In the genomic region with DNA sequence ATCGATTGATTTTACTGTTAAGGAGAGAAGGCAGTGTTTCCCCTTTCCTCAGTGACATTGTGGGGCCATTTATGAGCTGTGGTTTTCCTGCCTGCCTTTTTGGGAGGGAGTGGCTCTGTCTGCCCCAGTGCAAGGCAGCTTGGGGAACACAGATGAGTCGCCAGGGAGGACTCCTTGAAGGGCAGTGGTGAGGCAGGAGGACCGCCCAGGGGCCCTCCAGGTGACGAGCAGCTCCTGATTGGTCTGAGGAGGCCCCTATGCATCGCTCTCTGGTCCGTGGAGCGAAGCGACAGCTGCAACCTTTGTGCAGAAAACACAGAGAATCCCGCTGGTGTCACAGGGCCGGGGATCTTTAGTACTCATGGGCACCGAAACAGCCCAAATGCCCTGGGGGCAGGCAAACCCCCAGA, we compare ENCODE assay signal across 11 cellular contexts.
DNase-seq lines count a peak whose midpoint lies in the region; ATAC-seq and TF ChIP-seq lines count a peak whose summit lies in the region.
"Had no signal": no experiment of that assay in that cellular context is flagged by ENCODE, and none has a peak within 500 bp of the region (broad histone marks: within the 10 kb centered on the region; RNA-seq: fewer than 3 reads in every experiment).

No MANE protein-coding gene starts in this region.

- peak overlapping the region; percentile 87 to 93 for H3K27ac ChIP-seq in thoracic aorta
- H3K27ac ChIP-seq: C4-2B, KMS-11, skin epidermis had no signal

- H3K4me3 ChIP-seq in thoracic aorta: no peak overlapping the region
- H3K4me3 ChIP-seq: skin epidermis had no signal

- H3K36me3 Mint-ChIP-seq in activated naive CD4-positive, alpha-beta T cell treated with anti-CD3 and anti-CD28 coated beads, Interleukin-2, amount 50 U/mL, for 24 hours: no peaks in the 10 kb centered on the region
- no peaks in the 10 kb centered on the region for H3K36me3 Mint-ChIP-seq in activated naive CD4-positive, alpha-beta T cell treated with anti-CD3 and anti-CD28 coated beads for 36 hours (ENCODE audit: low read depth)

- H3K9me3 Mint-ChIP-seq in activated naive CD4-positive, alpha-beta T cell treated with anti-CD3 and anti-CD28 coated beads, Interleukin-2, amount 50 U/mL, for 24 hours: no peaks in the 10 kb centered on the region
- no peaks in the 10 kb centered on the region for H3K9me3 Mint-ChIP-seq in activated naive CD4-positive, alpha-beta T cell treated with anti-CD3 and anti-CD28 coated beads for 36 hours

- no peaks in the 10 kb centered on the region for H3K9me3 ChIP-seq in thoracic aorta

- H3K4me1 ChIP-seq in thoracic aorta (ENCODE audit: control insufficient read depth in 1 of 2, low read depth in 2 of 2): peaks cover 37 to 87% of the 10 kb centered on the region in 2 donors

- H3K27me3 ChIP-seq in thoracic aorta (replicated peaks; ENCODE audit: insufficient read depth): no peaks in the 10 kb centered on the region

- H3K4me3 Mint-ChIP-seq in activated naive CD4-positive, alpha-beta T cell treated with anti-CD3 and anti-CD28 coated beads, Interleukin-2, amount 50 U/mL, for 24 hours: peak overlapping the region; percentile 2
- H3K4me3 Mint-ChIP-seq in activated naive CD4-positive, alpha-beta T cell treated with anti-CD3 and anti-CD28 coated beads for 36 hours: no peak overlapping the region

- peaks cover 60% of the 10 kb centered on the region for H3K4me1 Mint-ChIP-seq in activated naive CD4-positive, alpha-beta T cell treated with anti-CD3 and anti-CD28 coated beads, Interleukin-2, amount 50 U/mL, for 24 hours
- peaks cover 52% of the 10 kb centered on the region for H3K4me1 Mint-ChIP-seq in activated naive CD4-positive, alpha-beta T cell treated with anti-CD3 and anti-CD28 coated beads for 36 hours (ENCODE audit: low read depth)

- no peak for DNase-seq in activated naive CD4-positive, alpha-beta T cell treated with anti-CD3 and anti-CD28 coated beads for 36 hours
- DNase-seq in UCSD-AML1 (lab: John Stamatoyannopoulos, UW; ENCODE audit: unreplicated experiment) (peak; percentile 53), thoracic aorta (ENCODE audit: low spot score) (no peak), Ammon's horn (ENCODE audit: low spot score) (no peak), SW 1271 (lab: John Stamatoyannopoulos, UW) (no peak), NCI-H446 treated with DMSO at 0.1 percent for 48 hours (lab: John Stamatoyannopoulos, UW) (no peak)

- CTCF ChIA-PET in activated naive CD4-positive, alpha-beta T cell treated with anti-CD3 and anti-CD28 coated beads for 36 hours (lab: Charles Lee): interaction anchor here (0.6 to 1.3 kb wide), 7 partner anchors 10 to 566 kb away, joined by 3 to 5 read pairs (median 3); no protein-coding TSS in a partner anchor

- no peaks in the 10 kb centered on the region for H3K27me3 Mint-ChIP-seq in activated naive CD4-positive, alpha-beta T cell treated with anti-CD3 and anti-CD28 coated beads, Interleukin-2, amount 50 U/mL, for 24 hours
- H3K27me3 Mint-ChIP-seq in activated naive CD4-positive, alpha-beta T cell treated with anti-CD3 and anti-CD28 coated beads for 36 hours (ENCODE audit: low read depth): no peaks in the 10 kb centered on the region

- no peaks in the 10 kb centered on the region for H3K36me3 ChIP-seq in thoracic aorta

- no peak overlapping the region for H3K27ac Mint-ChIP-seq in activated naive CD4-positive, alpha-beta T cell treated with anti-CD3 and anti-CD28 coated beads, Interleukin-2, amount 50 U/mL, for 24 hours
- H3K27ac Mint-ChIP-seq in activated naive CD4-positive, alpha-beta T cell treated with anti-CD3 and anti-CD28 coated beads for 36 hours: no peak overlapping the region

- no peak for TF ChIP-seq CTCF in thoracic aorta (IDR thresholded peaks at IDR 0.05)

- intact Hi-C loops in activated naive CD4-positive, alpha-beta T cell treated with anti-CD3 and anti-CD28 coated beads for 36 hours (cut with micrococcal nuclease): no loop called here

- ATAC-seq in HG03460 (IDR thresholded peaks at IDR 0.05; ENCODE audit: unreplicated experiment) (peak; percentile 40), thoracic aorta (ENCODE audit: insufficient number of reproducible peaks, low FRiP score, low read depth) (no peak)
